Comparison of ENCODE assay signal across 17 cellular contexts in genomic region chr21:44790401-44790800, GRCh38.
"Had no signal": no experiment of that assay in that cellular context is flagged by ENCODE, and none has a peak within 500 bp of the region (broad histone marks: within the 10 kb centered on the region; RNA-seq: fewer than 3 reads in every experiment).

No MANE protein-coding gene starts in this region.

- DNase-seq: activated CD4-positive, alpha-beta T cell treated with anti-CD3 and anti-CD28 coated beads, Interleukin-2, amount 10 ng/mL, durations not matched to agents 7 days and 5 days; activated naive CD4-positive, alpha-beta T cell; activated naive CD8-positive, alpha-beta T cell treated with anti-CD3 and anti-CD28 coated beads, Interleukin-2, amount 10 ng/mL, durations not matched to agents 7 days and 5 days; activated T-cell treated with anti-CD3 and anti-CD28 coated beads, Interleukin-2, amount 50 U/mL, for 4 hours; amygdala; cortex of kidney; lower lobe of right lung; natural killer cell; retina; sigmoid colon; stimulated activated CD4-positive, alpha-beta T cell treated with anti-CD3 and anti-CD28 coated beads, Interleukin-15, amount 100 ng/mL, for 24 hours; stimulated activated naive CD4-positive, alpha-beta T cell treated with Interleukin-2 at 50 U/mL for 16 hours; substantia nigra; thyroid gland had no signal

- H3K36me3 ChIP-seq: sigmoid colon, thyroid gland had no signal

- H3K27ac ChIP-seq: lower lobe of right lung, sigmoid colon, thyroid gland had no signal

- H3K27me3 Mint-ChIP-seq: activated CD4-positive, alpha-beta T cell treated with anti-CD3 and anti-CD28 coated beads, Interleukin-2, amount 10 ng/mL, durations not matched to agents 7 days and 5 days; activated naive CD8-positive, alpha-beta T cell treated with anti-CD3 and anti-CD28 coated beads, Interleukin-2, amount 10 ng/mL, durations not matched to agents 7 days and 5 days; progenitor cell of endocrine pancreas had no signal

- H3K27ac Mint-ChIP-seq: activated naive CD8-positive, alpha-beta T cell treated with anti-CD3 and anti-CD28 coated beads, Interleukin-2, amount 10 ng/mL, durations not matched to agents 7 days and 5 days; activated T-helper 2 cell treated with anti-CD3 and anti-CD28 coated beads, Interferon-gamma antibody, Interleukin-2, Interleukin-4, amounts not matched to agents 10 μg/mL and 5 μg/mL and 100 μg/mL, durations not matched to agents 14 hours and 24 hours and 36 hours; progenitor cell of endocrine pancreas had no signal

- H3K9me3 ChIP-seq: lower lobe of right lung, sigmoid colon, thyroid gland had no signal

- H3K4me3 ChIP-seq: lower lobe of right lung, sigmoid colon, smooth muscle cell, thyroid gland had no signal

- H3K36me3 Mint-ChIP-seq: natural killer cell had no signal

- H3K9me3 Mint-ChIP-seq: activated CD4-positive, alpha-beta T cell treated with anti-CD3 and anti-CD28 coated beads, Interleukin-2, amount 10 ng/mL, durations not matched to agents 7 days and 5 days; activated naive CD8-positive, alpha-beta T cell treated with anti-CD3 and anti-CD28 coated beads, Interleukin-2, amount 10 ng/mL, durations not matched to agents 7 days and 5 days; activated T-cell treated with anti-CD3 and anti-CD28 coated beads, Interleukin-2, amount 50 U/mL, for 4 hours; activated T-helper 2 cell treated with anti-CD3 and anti-CD28 coated beads, Interferon-gamma antibody, Interleukin-2, Interleukin-4, amounts not matched to agents 10 μg/mL and 5 μg/mL and 100 μg/mL, durations not matched to agents 14 hours and 24 hours and 36 hours; natural killer cell had no signal

- ATAC-seq: activated T-cell treated with anti-CD3 and anti-CD28 coated beads, Interleukin-2, amount 50 U/mL, for 4 hours; lower lobe of right lung; natural killer cell had no signal

- H3K27me3 ChIP-seq: sigmoid colon, thyroid gland had no signal

- H3K4me3 Mint-ChIP-seq: activated CD4-positive, alpha-beta T cell treated with anti-CD3 and anti-CD28 coated beads, Interleukin-2, amount 10 ng/mL, durations not matched to agents 7 days and 5 days; activated naive CD8-positive, alpha-beta T cell treated with anti-CD3 and anti-CD28 coated beads, Interleukin-2, amount 10 ng/mL, durations not matched to agents 7 days and 5 days; activated T-cell treated with anti-CD3 and anti-CD28 coated beads, Interleukin-2, amount 50 U/mL, for 4 hours; natural killer cell had no signal
